ENCODE assay signal across 8 cellular contexts in the genomic region with DNA sequence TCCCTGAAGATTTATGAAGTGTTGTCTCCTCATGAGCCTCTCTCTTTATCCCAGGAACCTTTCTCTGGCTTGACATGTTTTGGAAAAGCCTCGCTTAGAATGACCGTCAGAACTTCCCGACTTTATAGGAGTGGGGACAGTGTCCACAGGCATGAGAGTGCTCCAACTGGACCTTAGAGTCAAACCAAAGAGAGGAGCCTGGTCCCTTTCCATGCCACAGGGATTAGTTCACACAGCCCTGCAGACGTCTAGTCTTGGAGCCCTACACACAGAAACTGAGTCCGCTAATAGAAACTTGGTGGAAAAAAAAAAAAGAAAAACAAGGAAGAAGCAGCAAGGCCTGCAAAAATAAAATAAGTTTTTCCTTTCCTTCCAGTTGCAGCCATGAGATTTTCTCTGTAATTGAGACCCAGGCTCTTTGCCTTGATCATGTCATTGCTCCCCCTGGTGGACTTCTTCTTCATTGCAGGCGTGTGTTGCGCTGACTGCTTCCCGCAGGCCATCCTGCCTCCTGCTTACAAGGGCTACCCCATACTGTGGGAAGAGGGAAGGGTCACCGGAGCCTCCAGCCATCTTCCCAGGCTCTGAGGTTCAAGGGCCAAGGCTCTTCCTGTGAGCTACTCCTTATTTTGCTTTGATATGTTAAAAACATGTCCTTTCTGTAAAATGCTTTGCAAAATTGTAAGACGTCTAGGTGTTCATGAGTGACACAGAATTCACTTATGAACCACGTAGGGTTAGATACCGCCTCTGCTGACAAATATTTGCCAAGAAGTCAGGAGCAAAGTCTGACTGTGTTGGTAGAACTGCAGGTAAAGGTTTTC.
DNase-seq lines count a peak whose midpoint lies in the region; ATAC-seq lines count a peak whose summit lies in the region.

No MANE protein-coding gene starts in this region.

- peak; percentile 55 to 89 (median 86) for DNase-seq in NCI-H1417 (lab: John Stamatoyannopoulos, UW)
- DNase-seq in NCI-H1417 treated with DMSO at 0.1 percent for 48 hours (lab: John Stamatoyannopoulos, UW): no peak
- peak; percentile 80 for DNase-seq in NCI-H345 (lab: John Stamatoyannopoulos, UW)
- DNase-seq in cerebellar cortex (ENCODE audit: low spot score): peak; percentile 88
- peak; percentile 72 to 89 for DNase-seq in left colon
- peak; percentile 82 for DNase-seq in stimulated activated CD4-positive, alpha-beta T cell treated with anti-CD3 and anti-CD28 coated beads, Interleukin-4, amount 100 ng/mL, for 24 hours

- intact Hi-C loops in left colon (cut with DNase I, micrococcal nuclease): no loop called here

- ATAC-seq in HG03097 (IDR thresholded peaks at IDR 0.05; ENCODE audit: low FRiP score, unreplicated experiment): peak; percentile 68
- peak; percentile 55 to 74 for ATAC-seq in activated CD4-positive, CD25-positive, alpha-beta regulatory T cell treated with anti-CD3 and anti-CD28 coated beads, Interleukin-2, amount 50 U/mL, for 24 hours
- peak; percentile 96 for ATAC-seq in left colon
